ENCODE assay signal across 29 cellular contexts in the genomic region with DNA sequence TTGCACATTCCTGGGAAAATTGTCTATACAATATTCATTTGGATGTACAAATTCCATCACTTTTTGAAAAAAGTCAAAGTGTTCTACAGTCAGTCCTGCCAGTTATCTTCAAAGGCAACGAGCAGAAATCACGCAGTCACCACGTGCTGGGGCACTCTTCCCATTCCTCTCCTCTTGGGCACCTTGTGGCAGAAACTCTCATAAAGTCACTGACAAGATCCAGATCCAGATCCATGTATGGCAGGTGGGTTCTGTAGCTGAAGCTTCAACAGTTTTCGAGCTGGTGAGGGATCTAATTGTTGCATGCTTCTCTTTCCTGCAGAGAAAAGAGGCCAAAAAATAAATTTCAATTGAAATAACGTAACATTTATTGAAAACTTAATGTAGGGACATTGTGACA.
"Had no signal": no experiment of that assay in that cellular context is flagged by ENCODE, and none has a peak within 500 bp of the region (broad histone marks: within the 10 kb centered on the region; RNA-seq: fewer than 3 reads in every experiment).

No MANE protein-coding gene starts in this region.

- H3K4me1 ChIP-seq: neural progenitor cell, parathyroid adenoma, psoas muscle, right lobe of liver, testis, tibial artery, uterus had no signal

- H3K36me3 ChIP-seq: ovary, right atrium auricular region, right lobe of liver, uterus had no signal

- H3K27ac ChIP-seq: neural progenitor cell, ovary, parathyroid adenoma, psoas muscle, right atrium auricular region, right lobe of liver, skin epidermis, spleen, suprapubic skin, testis, tibial artery, upper lobe of right lung, uterus had no signal

- H3K9me3 ChIP-seq: ovary, psoas muscle, right atrium auricular region, right lobe of liver, spleen, suprapubic skin, testis, tibial artery, transverse colon, upper lobe of right lung, uterus had no signal

- H3K9ac ChIP-seq: neural progenitor cell, parathyroid adenoma had no signal

- H3K4me2 ChIP-seq: neural progenitor cell, smooth muscle cell had no signal

- H3K4me3 ChIP-seq: neural progenitor cell, ovary, psoas muscle, right atrium auricular region, right lobe of liver, skin epidermis, smooth muscle cell, spleen, suprapubic skin, testis, tibial artery, transverse colon, upper lobe of right lung, uterus had no signal

- H3K27me3 ChIP-seq: neural progenitor cell, ovary, right atrium auricular region, right lobe of liver, spleen, suprapubic skin, testis, tibial artery, transverse colon, upper lobe of right lung, uterus had no signal

- ATAC-seq: naive thymus-derived CD4-positive, alpha-beta T cell; natural killer cell; psoas muscle; right lobe of liver; stimulated activated memory B cell treated with anti-CD40 and anti-IgM and Interleukin-4, amounts not matched to agents 10 μg/mL and 1 μg/mL and 100 μg/mL, for 72 hours; stimulated activated naive CD8-positive, alpha-beta T cell treated with anti-CD3 and anti-CD28 coated beads, Interleukin-15, amount 100 ng/mL, for 72 hours; stimulated activated naive CD8-positive, alpha-beta T cell treated with anti-CD3 and anti-CD28 coated beads, Interleukin-15, Interleukin-2, amounts not matched to agents 100 U/mL and 50 U/mL, for 24 hours; upper lobe of right lung had no signal

- H3K79me2 ChIP-seq: parathyroid adenoma had no signal

- DNase-seq: naive thymus-derived CD4-positive, alpha-beta T cell; natural killer cell; occipital lobe; ovary; psoas muscle; retina; right lobe of liver; spleen; stimulated activated CD4-positive, alpha-beta T cell treated with anti-CD3 and anti-CD28 coated beads, Interleukin-12 subunit alpha, Interleukin-12 subunit beta, amount 100 ng/mL, for 4 hours; stimulated activated CD4-positive, alpha-beta T cell treated with anti-CD3 and anti-CD28 coated beads, Interleukin-1b, Interleukin-23, amount 100 ng/mL, for 48 hours; stimulated activated CD4-positive, alpha-beta T cell treated with anti-CD3 and anti-CD28 coated beads, Interleukin-4, amount 100 ng/mL, for 1 hour; stimulated activated CD4-positive, alpha-beta T cell treated with anti-CD3 and anti-CD28 coated beads, Interleukin-4, amount 100 ng/mL, for 4 hours; stimulated activated CD8-positive, alpha-beta memory T cell treated with anti-CD3 and anti-CD28 coated beads, Interleukin-4, amount 100 ng/mL, for 48 hours; stimulated activated naive CD4-positive, alpha-beta T cell; stimulated activated naive CD8-positive, alpha-beta T cell treated with anti-CD3 and anti-CD28 coated beads, Interleukin-15, amount 100 ng/mL, for 72 hours; stimulated activated naive CD8-positive, alpha-beta T cell treated with anti-CD3 and anti-CD28 coated beads, Interleukin-15, Interleukin-2, amounts not matched to agents 100 U/mL and 50 U/mL, for 24 hours; substantia nigra; testis; tibial artery; transverse colon; upper lobe of right lung; uterus had no signal
